In the genomic region with DNA sequence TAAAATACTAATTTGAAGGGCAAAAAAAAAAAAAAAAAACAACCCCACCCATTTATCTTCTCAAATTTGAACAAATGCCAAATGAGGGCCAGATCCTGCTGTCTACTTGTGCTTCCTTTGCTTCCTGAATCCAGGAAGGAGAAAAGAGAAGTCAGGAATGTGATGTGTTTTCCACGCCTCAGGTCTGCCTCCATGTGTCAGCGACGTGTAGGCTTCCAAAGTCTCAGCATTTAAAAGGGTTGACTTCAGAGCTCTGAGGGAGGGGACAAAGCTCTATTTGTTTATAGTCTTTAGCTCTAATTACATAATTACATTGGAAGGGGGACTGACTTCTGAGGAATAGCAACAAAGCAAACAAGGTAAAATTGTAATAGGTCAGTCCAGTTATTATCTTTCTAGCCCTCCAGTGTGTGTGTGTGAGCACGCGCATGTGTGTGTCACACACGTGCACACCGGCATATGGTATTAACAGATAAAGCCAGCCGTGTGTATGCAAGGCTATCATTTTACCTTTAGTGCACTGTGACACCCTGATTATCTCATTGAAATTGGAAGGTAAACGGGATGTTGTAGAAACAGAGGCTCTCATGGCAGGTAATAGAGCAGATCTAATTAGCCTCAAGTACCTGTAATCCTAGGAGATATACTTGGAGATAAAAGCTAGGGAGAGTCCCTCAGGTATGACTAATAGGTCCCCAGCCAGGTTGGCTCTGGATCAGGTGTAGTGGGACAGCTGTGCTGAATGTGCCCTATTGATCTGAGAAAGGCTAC, we compare ENCODE assay signal across 1 cellular context.
TF ChIP-seq lines count a peak whose summit lies in the region.

No MANE protein-coding gene starts in this region.

TF ChIP-seq in HEK293, 187 proteins besides CTCF, POLR2A, EP300 and RAD21 (continued from another document):
- TF ChIP-seq, protein P1, sequence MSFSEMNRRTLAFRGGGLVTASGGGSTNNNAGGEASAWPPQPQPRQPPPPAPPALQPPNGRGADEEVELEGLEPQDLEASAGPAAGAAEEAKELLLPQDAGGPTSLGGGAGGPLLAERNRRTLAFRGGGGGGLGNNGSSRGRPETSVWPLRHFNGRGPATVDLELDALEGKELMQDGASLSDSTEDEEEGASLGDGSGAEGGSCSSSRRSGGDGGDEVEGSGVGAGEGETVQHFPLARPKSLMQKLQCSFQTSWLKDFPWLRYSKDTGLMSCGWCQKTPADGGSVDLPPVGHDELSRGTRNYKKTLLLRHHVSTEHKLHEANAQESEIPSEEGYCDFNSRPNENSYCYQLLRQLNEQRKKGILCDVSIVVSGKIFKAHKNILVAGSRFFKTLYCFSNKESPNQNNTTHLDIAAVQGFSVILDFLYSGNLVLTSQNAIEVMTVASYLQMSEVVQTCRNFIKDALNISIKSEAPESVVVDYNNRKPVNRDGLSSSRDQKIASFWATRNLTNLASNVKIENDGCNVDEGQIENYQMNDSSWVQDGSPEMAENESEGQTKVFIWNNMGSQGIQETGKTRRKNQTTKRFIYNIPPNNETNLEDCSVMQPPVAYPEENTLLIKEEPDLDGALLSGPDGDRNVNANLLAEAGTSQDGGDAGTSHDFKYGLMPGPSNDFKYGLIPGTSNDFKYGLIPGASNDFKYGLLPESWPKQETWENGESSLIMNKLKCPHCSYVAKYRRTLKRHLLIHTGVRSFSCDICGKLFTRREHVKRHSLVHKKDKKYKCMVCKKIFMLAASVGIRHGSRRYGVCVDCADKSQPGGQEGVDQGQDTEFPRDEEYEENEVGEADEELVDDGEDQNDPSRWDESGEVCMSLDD (tag by site-specific recombination; IDR thresholded peaks at IDR 0.05): no peak
- no peak for TF ChIP-seq MZF1 (tag by site-specific recombination; IDR thresholded peaks at IDR 0.05; ENCODE audit: borderline replicate concordance)
- TF ChIP-seq SP3 (tag by site-specific recombination; IDR thresholded peaks at IDR 0.05): peak; percentile 35; the same call in 1 of the 2 replicates
- no peak for TF ChIP-seq ZNF433 (tag by site-specific recombination; IDR thresholded peaks at IDR 0.05; ENCODE audit: low read depth)
- TF ChIP-seq, protein P2, sequence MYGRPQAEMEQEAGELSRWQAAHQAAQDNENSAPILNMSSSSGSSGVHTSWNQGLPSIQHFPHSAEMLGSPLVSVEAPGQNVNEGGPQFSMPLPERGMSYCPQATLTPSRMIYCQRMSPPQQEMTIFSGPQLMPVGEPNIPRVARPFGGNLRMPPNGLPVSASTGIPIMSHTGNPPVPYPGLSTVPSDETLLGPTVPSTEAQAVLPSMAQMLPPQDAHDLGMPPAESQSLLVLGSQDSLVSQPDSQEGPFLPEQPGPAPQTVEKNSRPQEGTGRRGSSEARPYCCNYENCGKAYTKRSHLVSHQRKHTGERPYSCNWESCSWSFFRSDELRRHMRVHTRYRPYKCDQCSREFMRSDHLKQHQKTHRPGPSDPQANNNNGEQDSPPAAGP (tag by site-specific recombination; IDR thresholded peaks at IDR 0.05): 0 out of 2 replicates have a peak, but pooled peaks have one; percentile 20
- TF ChIP-seq, protein P3, sequence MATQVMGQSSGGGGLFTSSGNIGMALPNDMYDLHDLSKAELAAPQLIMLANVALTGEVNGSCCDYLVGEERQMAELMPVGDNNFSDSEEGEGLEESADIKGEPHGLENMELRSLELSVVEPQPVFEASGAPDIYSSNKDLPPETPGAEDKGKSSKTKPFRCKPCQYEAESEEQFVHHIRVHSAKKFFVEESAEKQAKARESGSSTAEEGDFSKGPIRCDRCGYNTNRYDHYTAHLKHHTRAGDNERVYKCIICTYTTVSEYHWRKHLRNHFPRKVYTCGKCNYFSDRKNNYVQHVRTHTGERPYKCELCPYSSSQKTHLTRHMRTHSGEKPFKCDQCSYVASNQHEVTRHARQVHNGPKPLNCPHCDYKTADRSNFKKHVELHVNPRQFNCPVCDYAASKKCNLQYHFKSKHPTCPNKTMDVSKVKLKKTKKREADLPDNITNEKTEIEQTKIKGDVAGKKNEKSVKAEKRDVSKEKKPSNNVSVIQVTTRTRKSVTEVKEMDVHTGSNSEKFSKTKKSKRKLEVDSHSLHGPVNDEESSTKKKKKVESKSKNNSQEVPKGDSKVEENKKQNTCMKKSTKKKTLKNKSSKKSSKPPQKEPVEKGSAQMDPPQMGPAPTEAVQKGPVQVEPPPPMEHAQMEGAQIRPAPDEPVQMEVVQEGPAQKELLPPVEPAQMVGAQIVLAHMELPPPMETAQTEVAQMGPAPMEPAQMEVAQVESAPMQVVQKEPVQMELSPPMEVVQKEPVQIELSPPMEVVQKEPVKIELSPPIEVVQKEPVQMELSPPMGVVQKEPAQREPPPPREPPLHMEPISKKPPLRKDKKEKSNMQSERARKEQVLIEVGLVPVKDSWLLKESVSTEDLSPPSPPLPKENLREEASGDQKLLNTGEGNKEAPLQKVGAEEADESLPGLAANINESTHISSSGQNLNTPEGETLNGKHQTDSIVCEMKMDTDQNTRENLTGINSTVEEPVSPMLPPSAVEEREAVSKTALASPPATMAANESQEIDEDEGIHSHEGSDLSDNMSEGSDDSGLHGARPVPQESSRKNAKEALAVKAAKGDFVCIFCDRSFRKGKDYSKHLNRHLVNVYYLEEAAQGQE (tag by site-specific recombination; IDR thresholded peaks at IDR 0.05): no peak
- TF ChIP-seq ZNF174 (tag by site-specific recombination; IDR thresholded peaks at IDR 0.05): no peak
- TF ChIP-seq, protein P4, sequence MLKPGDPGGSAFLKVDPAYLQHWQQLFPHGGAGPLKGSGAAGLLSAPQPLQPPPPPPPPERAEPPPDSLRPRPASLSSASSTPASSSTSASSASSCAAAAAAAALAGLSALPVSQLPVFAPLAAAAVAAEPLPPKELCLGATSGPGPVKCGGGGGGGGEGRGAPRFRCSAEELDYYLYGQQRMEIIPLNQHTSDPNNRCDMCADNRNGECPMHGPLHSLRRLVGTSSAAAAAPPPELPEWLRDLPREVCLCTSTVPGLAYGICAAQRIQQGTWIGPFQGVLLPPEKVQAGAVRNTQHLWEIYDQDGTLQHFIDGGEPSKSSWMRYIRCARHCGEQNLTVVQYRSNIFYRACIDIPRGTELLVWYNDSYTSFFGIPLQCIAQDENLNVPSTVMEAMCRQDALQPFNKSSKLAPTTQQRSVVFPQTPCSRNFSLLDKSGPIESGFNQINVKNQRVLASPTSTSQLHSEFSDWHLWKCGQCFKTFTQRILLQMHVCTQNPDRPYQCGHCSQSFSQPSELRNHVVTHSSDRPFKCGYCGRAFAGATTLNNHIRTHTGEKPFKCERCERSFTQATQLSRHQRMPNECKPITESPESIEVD (tag by site-specific recombination; IDR thresholded peaks at IDR 0.05): no peak
- TF ChIP-seq, protein P5, sequence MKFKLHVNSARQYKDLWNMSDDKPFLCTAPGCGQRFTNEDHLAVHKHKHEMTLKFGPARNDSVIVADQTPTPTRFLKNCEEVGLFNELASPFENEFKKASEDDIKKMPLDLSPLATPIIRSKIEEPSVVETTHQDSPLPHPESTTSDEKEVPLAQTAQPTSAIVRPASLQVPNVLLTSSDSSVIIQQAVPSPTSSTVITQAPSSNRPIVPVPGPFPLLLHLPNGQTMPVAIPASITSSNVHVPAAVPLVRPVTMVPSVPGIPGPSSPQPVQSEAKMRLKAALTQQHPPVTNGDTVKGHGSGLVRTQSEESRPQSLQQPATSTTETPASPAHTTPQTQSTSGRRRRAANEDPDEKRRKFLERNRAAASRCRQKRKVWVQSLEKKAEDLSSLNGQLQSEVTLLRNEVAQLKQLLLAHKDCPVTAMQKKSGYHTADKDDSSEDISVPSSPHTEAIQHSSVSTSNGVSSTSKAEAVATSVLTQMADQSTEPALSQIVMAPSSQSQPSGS (tag by site-specific recombination; IDR thresholded peaks at IDR 0.05; ENCODE audit: low read depth): no peak
- peak; percentile 96 for TF ChIP-seq SP7 (tag by site-specific recombination; IDR thresholded peaks at IDR 0.05)
- no peak for TF ChIP-seq ZBTB1 (tag by site-specific recombination; IDR thresholded peaks at IDR 0.05)
TF ChIP-seq in HEK293: peak in this region for 16.
